ENCODE assay signal across 9 cellular contexts in genomic region chr7:44735403-44736165, GRCh38. TPM values are rescaled to one million over a fixed set of nuclear protein-coding genes. Genes with fewer than 3 reads are reported as not detected.
DNase-seq lines count a peak whose midpoint lies in the region; FAIRE-seq and TF ChIP-seq lines count a peak whose summit lies in the region.
"Had no signal": no experiment of that assay in that cellular context is flagged by ENCODE, and none has a peak within 500 bp of the region (broad histone marks: within the 10 kb centered on the region; RNA-seq: fewer than 3 reads in every experiment).

No MANE protein-coding gene starts in this region.

- no peaks in the 10 kb centered on the region for H3K27me3 ChIP-seq in PC-9 (ENCODE audit: insufficient read depth, low read depth)
- no peaks in the 10 kb centered on the region for H3K27me3 ChIP-seq in adrenal gland

- peak; percentile 35 for DNase-seq in NOMO-1 treated with DMSO at 0.1 percent for 48 hours (lab: John Stamatoyannopoulos, UW; ENCODE audit: unreplicated experiment)
- no peak for DNase-seq in NOMO-1 treated with dmso at 0.1 percent for 144 hours (lab: John Stamatoyannopoulos, UW; ENCODE audit: unreplicated experiment)
- DNase-seq in PC-9: peak; percentile 58 to 99
- DNase-seq in cardiac fibroblast (ENCODE audit: low read depth in 2 of 2): peak; percentile 95 to 99
- peak; percentile 63 for DNase-seq in stimulated activated CD4-positive, alpha-beta T cell treated with anti-CD3 and anti-CD28 coated beads, Interleukin-4, amount 100 ng/mL, for 24 hours
- no peak for DNase-seq in NCI-H2107 (lab: John Stamatoyannopoulos, UW)
- no peak for DNase-seq in adrenal gland
- DNase-seq in kidney: no peak

- H3K27ac ChIP-seq in PC-9 (peak overlapping the region; percentile 94), adrenal gland (no peak overlapping the region), kidney (ENCODE audit: low read depth in 2 of 2, low read length in 2 of 2) (no peak overlapping the region)
- H3K27ac ChIP-seq: 22Rv1 had no signal

- POLR2A ChIA-PET in PC-9 (lab: Charles Lee; ENCODE audit: unreplicated experiment): interaction anchor here (0.7 kb wide), 2 partner anchors 12 to 23 kb away, joined by 3 to 5 read pairs; no protein-coding TSS in a partner anchor

- CTCF ChIA-PET in PC-9 (lab: Charles Lee): no interaction called here

- no peaks in the 10 kb centered on the region for H3K9me2 ChIP-seq in PC-9 (ENCODE audit: insufficient read depth)

- no peaks in the 10 kb centered on the region for H4K20me1 ChIP-seq in PC-9 (ENCODE audit: insufficient read depth)

- FAIRE-seq in kidney (lab: Jason Lieb, UNC): no peak

- H2AFZ ChIP-seq in PC-9: peak overlapping the region; percentile 72; the same call in 1 of the 2 replicates

- intact Hi-C loops in PC-9 (cut with micrococcal nuclease; ENCODE audit: unreplicated experiment) (loop anchor here (2.0 kb wide), 1 partner anchor 23 kb away; no protein-coding TSS in a partner anchor), adrenal gland (cut with DNase I) (no loop called here), kidney (cut with DNase I) (no loop called here)

- no peaks in the 10 kb centered on the region for H3K79me2 ChIP-seq in PC-9 (ENCODE audit: low read depth)

- peaks cover 53% of the 10 kb centered on the region for H3F3A ChIP-seq in PC-9 (ENCODE audit: insufficient read depth, low read depth)

- no peak overlapping the region for H3K9ac ChIP-seq in kidney (ENCODE audit: low read length in 2 of 2)

- no peaks in the 10 kb centered on the region for H3K9me3 ChIP-seq in PC-9 (ENCODE audit: insufficient read depth, low read depth)
- no peaks in the 10 kb centered on the region for H3K9me3 ChIP-seq in adrenal gland (replicated peaks in 1 of 3)
- H3K9me3 ChIP-seq in kidney (ENCODE audit: control insufficient read depth in 1 of 2, low read length in 2 of 2): no peaks in the 10 kb centered on the region

- H3K4me3 ChIP-seq in PC-9 (peak overlapping the region; percentile 22; the same call in 1 of the 2 replicates), cardiac fibroblast (replicated peaks in 1 of 2; ENCODE audit: low read depth in 2 of 2, low read length in 2 of 2) (no peak overlapping the region), adrenal gland (no peak overlapping the region), kidney (ENCODE audit: low read length in 2 of 2) (no peak overlapping the region)

- no peak for TF ChIP-seq POLR2A in adrenal gland (IDR thresholded peaks at IDR 0.05)

- BruUV-seq in PC-9 (replicated peaks; lab: Mats Ljungman, UMichigan): no TSS peak

- H3K4me1 ChIP-seq in PC-9 (replicated peaks; ENCODE audit: insufficient read depth) (peaks cover 55% of the 10 kb centered on the region), adrenal gland (replicated peaks in 1 of 2) (no peaks in the 10 kb centered on the region), kidney (ENCODE audit: control insufficient read depth in 1 of 2, insufficient read depth in 1 of 2, low read depth in 1 of 2, low read length in 2 of 2) (no peaks in the 10 kb centered on the region)

- TF ChIP-seq CTCF in PC-9 (conservative IDR thresholded peaks at IDR 0.05): no peak
- no peak for TF ChIP-seq CTCF in cardiac fibroblast (IDR thresholded peaks at IDR 0.05; ENCODE audit: low read depth, low read length)
- no peak for TF ChIP-seq CTCF in adrenal gland (IDR thresholded peaks at IDR 0.05)
- no peak for TF ChIP-seq CTCF in kidney (IDR thresholded peaks at IDR 0.05; ENCODE audit: borderline replicate concordance, extremely low read depth, insufficient read depth)

- H3K4me2 ChIP-seq in PC-9: peak overlapping the region; percentile 72

- 61 to 72% (median 67%) methylated on average over 5 of the region's 5 CpGs for WGBS in adrenal gland, 4 donors

- H3K36me3 ChIP-seq in PC-9 (ENCODE audit: low read depth) (no peaks in the 10 kb centered on the region), adrenal gland (replicated peaks in 1 of 2) (no peaks in the 10 kb centered on the region), kidney (ENCODE audit: control insufficient read depth in 1 of 2, insufficient read depth in 2 of 2, low read length in 2 of 2) (no peaks in the 10 kb centered on the region)

RNA-seq across cellular contexts. Expression of gene ZMIZ2, which starts 13.1 kb away (rescaled TPM):
- total RNA-seq in PC-9 (2021): 97.5 and 142 TPM in 2 replicates
- total RNA-seq in adrenal gland: 100 to 1,000 TPM in 1 of 8 donors, 10 to 100 TPM in 7; 19.2 to 116 (median 53.7) TPM
- polyA plus RNA-seq in adrenal gland: 100 to 1,000 TPM in 1 of 3 donors, 10 to 100 TPM in 2; 33.3 to 280 (median 96.3) TPM
- 127 TPM for total RNA-seq in kidney
- polyA plus RNA-seq in kidney (ENCODE audit: insufficient read depth, low read depth, low replicate concordance): 30.5 TPM

Comparison
In these comparisons a context has a peak if more than half of its experiments do, and no peak if none do; other contexts are left out.
1. DNase-seq: peak in NOMO-1 treated with DMSO at 0.1 percent for 48 hours (single experiment), PC-9 (2 of 2), cardiac fibroblast (2 of 2) and stimulated activated CD4-positive, alpha-beta T cell treated with anti-CD3 and anti-CD28 coated beads, Interleukin-4, amount 100 ng/mL, for 24 hours (single experiment); none in NOMO-1 treated with dmso at 0.1 percent for 144 hours (single experiment), NCI-H2107 (single experiment), adrenal gland (0 of 7) and kidney (single experiment).